ENCODE assay signal across 16 cellular contexts in genomic region chr6:110355727-110356126, GRCh38. TPM values are rescaled to one million over a fixed set of nuclear protein-coding genes. Genes with fewer than 3 reads are reported as not detected.
DNase-seq lines count a peak whose midpoint lies in the region; TF ChIP-seq lines count a peak whose summit lies in the region.
"Had no signal": no experiment of that assay in that cellular context is flagged by ENCODE, and none has a peak within 500 bp of the region (broad histone marks: within the 10 kb centered on the region; RNA-seq: fewer than 3 reads in every experiment).

No MANE protein-coding gene starts in this region.

- H3K4me3 ChIP-seq in hepatocyte = no peak overlapping the region
- H3K4me3 ChIP-seq: lung had no signal

- H3K9me3 ChIP-seq in hepatocyte (ENCODE audit: low read depth) = no peaks in the 10 kb centered on the region

- H3K27ac ChIP-seq in hepatocyte = peak overlapping the region; percentile 51

- H2AFZ ChIP-seq in hepatocyte = no peak overlapping the region

- in situ Hi-C loops in G401 (cut with HindIII; ENCODE audit: low sequenced_read_pairs) (no loop called here), GM13977 (cut with MboI; ENCODE audit: low pct_unique_long_range_greater_than_20kb, low sequenced_read_pairs, unreplicated experiment) (no loop called here)

- H3K4me2 ChIP-seq in hepatocyte = no peak overlapping the region

- DNase-seq in G401 (ENCODE audit: low spot score) = peak; percentile 34
- DNase-seq in NCI-H69 (lab: John Stamatoyannopoulos, UW) = peak; percentile 57
- no peak for DNase-seq in hepatocyte (ENCODE audit: low spot score)
- DNase-seq in putamen (ENCODE audit: low spot score) = peak; percentile 51
- DNase-seq in GM13977 (ENCODE audit: low spot score) = no peak
- no peak for DNase-seq in NCI-H748 treated with DMSO at 0.1 percent for 48 hours (lab: John Stamatoyannopoulos, UW)
- DNase-seq in A172 (ENCODE audit: low spot score) = no peak
- no peak for DNase-seq in DMS153 treated with DMSO at 0.1 percent for 48 hours (lab: John Stamatoyannopoulos, UW; ENCODE audit: unreplicated experiment)
- DNase-seq: activated CD4-positive, alpha-beta T cell treated with anti-CD3 and anti-CD28 coated beads, Interleukin-2, amount 50 U/mL, for 48 hours; activated naive CD8-positive, alpha-beta T cell treated with anti-CD3 and anti-CD28 coated beads for 36 hours; activated T-cell treated with anti-CD3 and anti-CD28 coated beads, Interleukin-2, amount 50 U/mL, for 4 hours; Kasumi-1; NCI-H1436; NCI-H774; stimulated activated CD4-positive, alpha-beta T cell treated with anti-CD3 and anti-CD28 coated beads, Interleukin-4, amount 100 ng/mL, for 24 hours had no signal

- peaks cover 2% of the 10 kb centered on the region for H3K27me3 ChIP-seq in hepatocyte

- H3K79me2 ChIP-seq in hepatocyte = peaks cover 8% of the 10 kb centered on the region

- H3K9me2 ChIP-seq in hepatocyte (replicated peaks; ENCODE audit: insufficient read depth) = no peaks in the 10 kb centered on the region

- TF ChIP-seq CTCF in hepatocyte (IDR thresholded peaks at IDR 0.05; ENCODE audit: poor library complexity) = no peak
- TF ChIP-seq CTCF in GM13977 (IDR thresholded peaks at IDR 0.05; ENCODE audit: extremely low read depth, insufficient read depth, missing control alignments) = no peak

- peaks cover 44% of the 10 kb centered on the region for H3K4me1 ChIP-seq in hepatocyte (ENCODE audit: insufficient read depth)

- 41% methylated on average over 2 of the region's 2 CpGs for WGBS in hepatocyte (ENCODE audit: low lambda C conversion rate, missing lambda C conversion rate)

- no peaks in the 10 kb centered on the region for H4K20me1 ChIP-seq in hepatocyte (ENCODE audit: insufficient read depth, poor library complexity, severe bottlenecking)

- H3K36me3 ChIP-seq in hepatocyte (replicated peaks; ENCODE audit: insufficient read depth, low read depth) = no peaks in the 10 kb centered on the region

RNA-seq across cellular contexts. Expression of gene METTL24, which starts 2.4 kb away (rescaled TPM):
- total RNA-seq in G401 (2014; rRNA removed; shearing (Covaris generic)) = 1.8 and 2.6 TPM in 2 replicates
- 3.2 and 5.7 TPM in 2 replicates for total RNA-seq in hepatocyte
- 2.2 and 3.7 TPM in 2 replicates for polyA plus RNA-seq in hepatocyte
- total RNA-seq in A172 (2014; rRNA removed; shearing (Covaris generic)) = not detected in 2 replicates
- total RNA-seq: activated T-cell treated with anti-CD3 and anti-CD28 coated beads, Interleukin-2, amount 50 U/mL, for 4 hours had no signal

RNA-seq across cellular contexts. Expression of gene DDO, which starts 59.6 kb away (rescaled TPM):
- total RNA-seq in G401 (2014; rRNA removed; shearing (Covaris generic)) = not detected in 2 replicates
- total RNA-seq in hepatocyte = 0.08 and 0.20 TPM in 2 replicates
- 0.39 TPM in 1 of 2 replicates, not detected in the other for polyA plus RNA-seq in hepatocyte
- total RNA-seq in A172 (2014; rRNA removed; shearing (Covaris generic)) = 3.5 and 6.0 TPM in 2 replicates
- total RNA-seq: activated naive CD8-positive, alpha-beta T cell treated with anti-CD3 and anti-CD28 coated beads for 36 hours; activated T-cell treated with anti-CD3 and anti-CD28 coated beads, Interleukin-2, amount 50 U/mL, for 4 hours had no signal

Comparison
In these comparisons a context has a peak if more than half of its experiments do, and no peak if none do; other contexts are left out.
1. DNase-seq: peak in G401 (single experiment), NCI-H69 (single experiment) and putamen (single experiment); none in hepatocyte (single experiment), GM13977 (single experiment), NCI-H748 treated with DMSO at 0.1 percent for 48 hours (single experiment), A172 (single experiment) and DMS153 treated with DMSO at 0.1 percent for 48 hours (single experiment).